Comparison of ENCODE assay signal across 11 cellular contexts in genomic region chr22:42645938-42646568, GRCh38. TPM values are rescaled to one million over a fixed set of nuclear protein-coding genes. Genes with fewer than 3 reads are reported as not detected.
A peak's percentile ranks its signal among the peaks of the same experiment; 100 is the strongest.
DNase-seq lines count a peak whose midpoint lies in the region; ATAC-seq and TF ChIP-seq lines count a peak whose summit lies in the region.
"Had no signal": no experiment of that assay in that cellular context is flagged by ENCODE, and none has a peak within 500 bp of the region (broad histone marks: within the 10 kb centered on the region; RNA-seq: fewer than 3 reads in every experiment).

No MANE protein-coding gene starts in this region.

- H3K9me3 ChIP-seq in vagina: no peaks in the 10 kb centered on the region

- H3K27ac ChIP-seq in vagina: peak overlapping the region; percentile 99

- no peak for TF ChIP-seq POLR2A in vagina (IDR thresholded peaks at IDR 0.05)

- TF ChIP-seq CTCF in epithelial cell of proximal tubule (conservative IDR thresholded peaks at IDR 0.05; ENCODE audit: low read depth, low read length): no peak
- no peak for TF ChIP-seq CTCF in nephron progenitor cell (IDR thresholded peaks at IDR 0.05)
- no peak for TF ChIP-seq CTCF in vagina (IDR thresholded peaks at IDR 0.05)

- peak overlapping the region; percentile 75 for H3K27ac Mint-ChIP-seq in nephron progenitor cell

- DNase-seq in Right ventricle myocardium inferior (ENCODE audit: missing footprints) (peak; percentile 68), cardiac septum (ENCODE audit: low spot score) (no peak), epithelial cell of proximal tubule (ENCODE audit: low read depth) (no peak), nephron progenitor cell (no peak), vagina (ENCODE audit: extremely low spot score in 2 of 2) (no peak)
- DNase-seq in activated CD4-positive, alpha-beta T cell treated with anti-CD3 and anti-CD28 coated beads for 1 hour: no peak
- DNase-seq: ACHN, amniotic stem cell, NCI-H748 treated with DMSO at 0.1 percent for 48 hours had no signal

- no peak for ATAC-seq in Right ventricle myocardium inferior
- no peak for ATAC-seq in GM21526 (IDR thresholded peaks at IDR 0.05; ENCODE audit: low FRiP score, unreplicated experiment)
- no peak for ATAC-seq in HG03565 (IDR thresholded peaks at IDR 0.05; ENCODE audit: unreplicated experiment)

- H3K36me3 ChIP-seq in vagina: no peaks in the 10 kb centered on the region

- intact Hi-C loops in Right ventricle myocardium inferior (cut with DNase I) (loop anchor here (2.0 to 5.0 kb wide), 2 partner anchors 31 to 41 kb away; partner anchors contain the start of gene POLDIP3), cardiac septum (cut with DNase I) (loop anchor here (2.0 kb wide), 1 partner anchor 41 kb away; no protein-coding TSS in a partner anchor), vagina (cut with DNase I) (no loop called here)

- no peaks in the 10 kb centered on the region for H3K9me3 Mint-ChIP-seq in nephron progenitor cell

- no peaks in the 10 kb centered on the region for H3K36me3 Mint-ChIP-seq in nephron progenitor cell (ENCODE audit: low read depth)

- no peaks in the 10 kb centered on the region for H3K27me3 ChIP-seq in vagina

- H3K4me3 Mint-ChIP-seq in nephron progenitor cell: no peak overlapping the region

- H3K4me1 ChIP-seq in vagina: peaks cover 76% of the 10 kb centered on the region

- H3K4me1 Mint-ChIP-seq in nephron progenitor cell: peaks cover 57% of the 10 kb centered on the region

- H3K4me3 ChIP-seq in epithelial cell of proximal tubule (ENCODE audit: low read depth, low read length) (peak overlapping the region; percentile 37), vagina (peak overlapping the region; percentile 46 to 90)

- no peaks in the 10 kb centered on the region for H3K27me3 Mint-ChIP-seq in nephron progenitor cell (ENCODE audit: low read depth, poor library complexity)

RNA-seq across cellular contexts. Expression of gene CYB5R3, which starts 3.1 kb away (rescaled TPM):
- total RNA-seq in Right ventricle myocardium inferior: 268 TPM
- 428 TPM for total RNA-seq in cardiac septum
- 122 and 136 TPM in 2 replicates for total RNA-seq in epithelial cell of proximal tubule
- 174 TPM for total RNA-seq in vagina

RNA-seq across cellular contexts. Expression of gene ATP5MGL, which starts 5.7 kb away (rescaled TPM):
- 0.41 TPM for total RNA-seq in Right ventricle myocardium inferior
- 0.51 TPM for total RNA-seq in cardiac septum
- 0.58 TPM in 1 of 2 replicates, not detected in the other for total RNA-seq in epithelial cell of proximal tubule
- total RNA-seq in vagina: not detected

RNA-seq across cellular contexts. Expression of gene POLDIP3, which starts 31.4 kb away (rescaled TPM):
- 39.3 TPM for total RNA-seq in Right ventricle myocardium inferior
- 34.9 TPM for total RNA-seq in cardiac septum
- total RNA-seq in epithelial cell of proximal tubule: 35.0 and 40.2 TPM in 2 replicates
- 34.9 TPM for total RNA-seq in vagina
